Comparison of ENCODE assay signal across 10 cellular contexts in the genomic region with DNA sequence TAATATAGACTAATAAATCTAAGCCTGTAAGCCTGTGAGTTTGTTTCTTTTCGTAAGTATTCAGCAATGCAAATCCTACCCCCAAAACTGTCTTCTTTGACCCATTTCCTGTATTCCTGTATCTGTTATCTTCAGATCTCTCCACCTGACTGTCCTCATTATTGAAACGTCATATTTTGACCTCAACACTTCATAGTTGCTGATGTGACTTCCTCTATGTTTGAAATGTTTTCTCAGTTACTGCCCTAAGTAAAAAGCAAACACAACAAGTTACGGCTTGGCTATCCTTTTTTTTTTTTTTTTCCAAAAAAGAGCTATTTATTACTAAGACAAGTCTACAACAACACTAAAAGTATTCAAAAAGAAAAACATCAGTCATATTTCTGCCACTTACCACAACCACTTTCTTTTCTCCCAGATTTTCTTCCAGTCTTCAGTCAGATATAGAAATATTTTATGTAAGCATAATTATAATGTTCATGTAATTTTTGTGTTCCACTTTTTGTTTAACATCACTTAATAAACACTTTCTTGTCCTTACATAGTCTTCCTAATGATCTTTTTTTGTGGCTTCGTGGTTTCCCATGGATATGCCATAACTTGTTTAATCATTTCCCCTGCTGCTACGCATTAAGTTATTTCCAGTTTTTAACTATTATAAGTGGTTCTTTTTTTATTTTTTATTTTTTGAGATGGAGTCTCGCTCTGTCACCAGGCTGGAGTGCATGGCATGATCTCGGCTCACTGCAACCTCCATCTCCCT. TPM values are rescaled to one million over a fixed set of nuclear protein-coding genes. Genes with fewer than 3 reads are reported as not detected.
DNase-seq lines count a peak whose midpoint lies in the region; ATAC-seq and TF ChIP-seq lines count a peak whose summit lies in the region.
"Had no signal": no experiment of that assay in that cellular context is flagged by ENCODE, and none has a peak within 500 bp of the region (broad histone marks: within the 10 kb centered on the region; RNA-seq: fewer than 3 reads in every experiment).

No MANE protein-coding gene starts in this region.

- H2BK12ac ChIP-seq in H9 (ENCODE audit: insufficient read length, low read depth, low read length) = no peak overlapping the region

- no peaks in the 10 kb centered on the region for H3K23me2 ChIP-seq in H9 (ENCODE audit: insufficient read length, low read depth, low read length, poor library complexity, severe bottlenecking)

- no peak overlapping the region for H2BK5ac ChIP-seq in H9 (ENCODE audit: insufficient read length, low read length)

- peaks cover 38% of the 10 kb centered on the region for H3K4me1 Mint-ChIP-seq in dendritic cell treated with granulocyte-macrophage colony-stimulating factor and Interleukin-4, amounts not matched to agents 40 ng/mL and 50 ng/mL, for 4 days (ENCODE audit: low read depth)
- peaks cover 16 to 20% of the 10 kb centered on the region in 2 experiments for H3K4me1 Mint-ChIP-seq in H9

- H3K27me3 Mint-ChIP-seq in dendritic cell treated with granulocyte-macrophage colony-stimulating factor and Interleukin-4, amounts not matched to agents 40 ng/mL and 50 ng/mL, for 4 days = peaks cover 35% of the 10 kb centered on the region
- H3K27me3 Mint-ChIP-seq in H9 (ENCODE audit: low read depth) = peaks cover 2% of the 10 kb centered on the region; the same call in 1 of the 2 replicates

- no peak overlapping the region for H3T11ph ChIP-seq in H9 (ENCODE audit: low read length)

- no peak overlapping the region for H3K4ac ChIP-seq in H9 (ENCODE audit: low read depth, low read length)

- TF ChIP-seq CTCF in GM12865 (IDR thresholded peaks at IDR 0.05; ENCODE audit: insufficient read depth, low read depth, low read length, missing control alignments) (no peak), H9 (conservative IDR thresholded peaks at IDR 0.05) (no peak)

- no peak overlapping the region for H3K23ac ChIP-seq in H9 (ENCODE audit: insufficient read length, low read depth, low read length)

- H4K20me1 ChIP-seq in H9 (ENCODE audit: control insufficient read depth, insufficient read depth, insufficient read length) = no peaks in the 10 kb centered on the region

- intact Hi-C loops in dendritic cell treated with granulocyte-macrophage colony-stimulating factor and Interleukin-4, amounts not matched to agents 40 ng/mL and 50 ng/mL, for 4 days (cut with micrococcal nuclease) = no loop called here

- no peak overlapping the region for H3K4me2 ChIP-seq in H9 (ENCODE audit: insufficient read depth, insufficient read length, low read length)

- H2BK15ac ChIP-seq in H9 (ENCODE audit: low read depth, low read length) = no peak overlapping the region

- no peaks in the 10 kb centered on the region for H3K4me1 ChIP-seq in H9 (ENCODE audit: insufficient read depth, low read length)

- H2AK5ac ChIP-seq in H9 (ENCODE audit: insufficient read length, low read length) = no peak overlapping the region

- H3K14ac ChIP-seq in H9 (ENCODE audit: insufficient read depth, low read length) = no peak overlapping the region

- H3K4me3 ChIP-seq in GM12865 (ENCODE audit: low read depth, low read length) = no peak overlapping the region
- H3K4me3 ChIP-seq: heart right ventricle had no signal

- no peak overlapping the region for H2BK20ac ChIP-seq in H9 (ENCODE audit: low read depth, low read length, poor library complexity, severe bottlenecking)

- peak; percentile 76 for DNase-seq in GM12865 (ENCODE audit: low read depth)
- DNase-seq in H9 = no peak
- DNase-seq in D341Med (ENCODE audit: low spot score) = no peak
- DNase-seq in DMS79 (lab: John Stamatoyannopoulos, UW) = no peak
- DNase-seq: heart right ventricle, NCI-H510A treated with DMSO at 0.1 percent for 48 hours had no signal

- no peaks in the 10 kb centered on the region for H3K79me2 ChIP-seq in H9 (ENCODE audit: insufficient read depth, low read length)

- H2AFZ ChIP-seq in H9 (ENCODE audit: low read length) = no peak overlapping the region

- WGBS in H9 (ENCODE audit: extremely low coverage, insufficient read length, low lambda C conversion rate) = no CpG with 5 or more reads among the region's 7 CpGs

- H3K27ac Mint-ChIP-seq in dendritic cell treated with granulocyte-macrophage colony-stimulating factor and Interleukin-4, amounts not matched to agents 40 ng/mL and 50 ng/mL, for 4 days = peak overlapping the region; percentile 47
- no peak overlapping the region for H3K27ac Mint-ChIP-seq in H9

- no peak overlapping the region for H3K18ac ChIP-seq in H9 (ENCODE audit: insufficient read length, low read depth, low read length)

- H3K56ac ChIP-seq in H9 (ENCODE audit: insufficient read length, low read depth, low read length) = no peak overlapping the region

- H4K8ac ChIP-seq in H9 (replicated peaks; ENCODE audit: insufficient read length, low read depth, low read length) = no peak overlapping the region

- no peak overlapping the region for H3K9ac ChIP-seq in H9 (ENCODE audit: extremely low read depth, insufficient read length, low read length)

- no peaks in the 10 kb centered on the region for H3K27me3 ChIP-seq in H9 (ENCODE audit: insufficient read depth, low read length)

- no peak overlapping the region for H3K27ac ChIP-seq in H9 (ENCODE audit: insufficient read length, low read depth, low read length)

- H2BK120ac ChIP-seq in H9 (ENCODE audit: low read depth, low read length, poor library complexity, severe bottlenecking) = no peak overlapping the region

- H3K9me3 ChIP-seq in H9 (ENCODE audit: control insufficient read depth, low read depth, low read length) = no peaks in the 10 kb centered on the region

- peaks cover 9% of the 10 kb centered on the region for H3K9me3 Mint-ChIP-seq in dendritic cell treated with granulocyte-macrophage colony-stimulating factor and Interleukin-4, amounts not matched to agents 40 ng/mL and 50 ng/mL, for 4 days
- H3K9me3 Mint-ChIP-seq in H9 = 0 out of 5 replicates have a peak, but pooled peaks cover 4 to 5% of the 10 kb centered on the region in 2 experiments

- H4K91ac ChIP-seq in H9 (ENCODE audit: insufficient read length, low read depth, low read length) = no peak overlapping the region

- H3K79me1 ChIP-seq in H9 (ENCODE audit: insufficient read depth, low read depth, low read length, poor library complexity, severe bottlenecking) = no peaks in the 10 kb centered on the region

- no peak overlapping the region for H3K4me3 Mint-ChIP-seq in dendritic cell treated with granulocyte-macrophage colony-stimulating factor and Interleukin-4, amounts not matched to agents 40 ng/mL and 50 ng/mL, for 4 days
- H3K4me3 Mint-ChIP-seq in H9 = no peak overlapping the region

- H3K36me3 Mint-ChIP-seq in dendritic cell treated with granulocyte-macrophage colony-stimulating factor and Interleukin-4, amounts not matched to agents 40 ng/mL and 50 ng/mL, for 4 days (ENCODE audit: low read depth) = peaks cover 7% of the 10 kb centered on the region
- no peaks in the 10 kb centered on the region for H3K36me3 Mint-ChIP-seq in H9 (ENCODE audit: insufficient read depth in 1 of 3, low read depth in 3 of 3)

- peak; percentile 62 for ATAC-seq in GM21423 (IDR thresholded peaks at IDR 0.05; ENCODE audit: unreplicated experiment)
- ATAC-seq in HG03565 (IDR thresholded peaks at IDR 0.05; ENCODE audit: unreplicated experiment) = peak; percentile 77
- ATAC-seq in HG03025 (IDR thresholded peaks at IDR 0.05; ENCODE audit: low FRiP score, unreplicated experiment) = no peak
- ATAC-seq: heart right ventricle had no signal

- no peak overlapping the region for H4K5ac ChIP-seq in H9 (ENCODE audit: insufficient read length, low read depth, low read length)

RNA-seq across cellular contexts. Expression of a gene that starts 44.9 kb away (rescaled TPM):
- 62.8 and 68.6 TPM in 2 replicates for total RNA-seq in H9 (2021)
